Comparison of ENCODE assay signal across 9 cellular contexts in genomic region chr4:54658321-54659093, GRCh38. TPM values are rescaled to one million over a fixed set of nuclear protein-coding genes. Genes with fewer than 3 reads are reported as not detected.
DNase-seq lines count a peak whose midpoint lies in the region; ATAC-seq and TF ChIP-seq lines count a peak whose summit lies in the region.
"Had no signal": no experiment of that assay in that cellular context is flagged by ENCODE, and none has a peak within 500 bp of the region (broad histone marks: within the 10 kb centered on the region; RNA-seq: fewer than 3 reads in every experiment).

No MANE protein-coding gene starts in this region.

- 0% methylated on average over 48 to 74 of the region's 74 CpGs for WGBS in ovary, 3 donors

- peak in 2 of 3 donors; percentile 40 to 44 for TF ChIP-seq CTCF in ovary (IDR thresholded peaks at IDR 0.05)

- H3K4me3 Mint-ChIP-seq in activated naive CD8-positive, alpha-beta T cell treated with anti-CD3 and anti-CD28 coated beads for 36 hours = peak overlapping the region; percentile 59

- H3K4me1 Mint-ChIP-seq in activated naive CD8-positive, alpha-beta T cell treated with anti-CD3 and anti-CD28 coated beads for 36 hours = peaks cover 11% of the 10 kb centered on the region

- no peaks in the 10 kb centered on the region for H3K9me3 Mint-ChIP-seq in activated naive CD8-positive, alpha-beta T cell treated with anti-CD3 and anti-CD28 coated beads for 36 hours

- peak overlapping the region; percentile 41 to 84 for H3K27ac ChIP-seq in ovary
- H3K27ac ChIP-seq: epithelial cell of prostate had no signal

- H3K9me3 ChIP-seq in ovary = no peaks in the 10 kb centered on the region

- no peak overlapping the region for H3K27ac Mint-ChIP-seq in activated naive CD8-positive, alpha-beta T cell treated with anti-CD3 and anti-CD28 coated beads for 36 hours

- H3K27me3 Mint-ChIP-seq in activated naive CD8-positive, alpha-beta T cell treated with anti-CD3 and anti-CD28 coated beads for 36 hours = peaks cover 72% of the 10 kb centered on the region

- peak; percentile 67 for DNase-seq in DMS 273 (lab: John Stamatoyannopoulos, UW; ENCODE audit: unreplicated experiment)
- no peak for DNase-seq in DMS 273 treated with DMSO at 0.1 percent for 48 hours (lab: John Stamatoyannopoulos, UW)
- DNase-seq in NOMO-1 treated with dmso at 0.1 percent for 144 hours (lab: John Stamatoyannopoulos, UW; ENCODE audit: unreplicated experiment) = peak; percentile 54
- peak; percentile 31 for DNase-seq in activated naive CD8-positive, alpha-beta T cell treated with anti-CD3 and anti-CD28 coated beads for 36 hours
- peak; percentile 72 for DNase-seq in left ventricle myocardium superior
- peak; percentile 55 to 75 (median 63) for DNase-seq in ovary

- intact Hi-C loops in left ventricle myocardium superior (cut with micrococcal nuclease) (no loop called here), ovary (cut with DNase I) (no loop called here)

- TF ChIP-seq POLR2A in ovary (IDR thresholded peaks at IDR 0.05) = no peak

- ATAC-seq in HG02852 (IDR thresholded peaks at IDR 0.05; ENCODE audit: unreplicated experiment) (peak; percentile 43), left ventricle myocardium superior (peak; percentile 88), HG03565 (IDR thresholded peaks at IDR 0.05; ENCODE audit: unreplicated experiment) (no peak)

- H3K36me3 Mint-ChIP-seq in activated naive CD8-positive, alpha-beta T cell treated with anti-CD3 and anti-CD28 coated beads for 36 hours = no peaks in the 10 kb centered on the region

- H3K36me3 ChIP-seq in ovary = no peaks in the 10 kb centered on the region

- H3K4me3 ChIP-seq in ovary = peak overlapping the region; percentile 68

- no peak for TF ChIP-seq EP300 in ovary (IDR thresholded peaks at IDR 0.05)

- H3K4me1 ChIP-seq in ovary (ENCODE audit: insufficient read depth) = peaks cover 4% of the 10 kb centered on the region

- H3K27me3 ChIP-seq in ovary = no peaks in the 10 kb centered on the region

RNA-seq across cellular contexts. Expression of gene KIT, which starts 0.8 kb away (rescaled TPM):
- under 1 TPM; 0.23 to 0.28 TPM for total RNA-seq in activated naive CD8-positive, alpha-beta T cell treated with anti-CD3 and anti-CD28 coated beads for 36 hours
- total RNA-seq in left ventricle myocardium superior (1.4 TPM), ovary (10 to 100 TPM in 6 of 7 donors, 1 to 10 TPM in 1; 7.0 to 61.8 (median 22.0) TPM)
- polyA plus RNA-seq in ovary = 10 to 100 TPM; 18.3 to 21.7 TPM
